ENCODE assay signal across 1 cellular context in the genomic region with DNA sequence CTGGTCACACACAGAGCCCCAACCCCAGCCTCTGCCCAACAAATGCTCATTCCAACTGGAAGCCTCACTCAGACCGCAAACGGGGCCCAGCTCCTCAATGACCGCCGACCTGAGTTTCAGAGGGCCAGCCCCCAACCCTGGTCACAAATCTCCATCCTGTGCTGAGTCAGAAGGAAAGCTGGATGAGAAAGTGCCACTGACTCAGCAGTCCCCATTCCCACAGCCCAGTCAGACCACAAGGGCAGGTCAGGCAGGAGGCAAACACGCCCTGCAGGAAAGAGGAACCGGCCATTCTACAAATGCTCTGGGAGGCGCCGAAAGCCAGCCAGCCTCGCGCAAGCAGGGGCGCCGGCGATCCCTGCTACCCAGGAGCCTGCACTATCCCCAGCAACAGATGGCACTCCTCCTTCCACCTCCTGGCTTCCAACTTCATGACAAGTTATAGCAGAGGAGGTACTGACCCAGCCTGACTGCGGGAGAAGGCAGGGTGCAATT.
TF ChIP-seq lines count a peak whose summit lies in the region.

No MANE protein-coding gene starts in this region.

TF ChIP-seq in SK-N-SH treated with all-trans-retinoic acid at 6 μM for 48 hours, 23 proteins besides CTCF, POLR2A, EP300 and RAD21 (continued from another document):
- TF ChIP-seq, protein P1, sequence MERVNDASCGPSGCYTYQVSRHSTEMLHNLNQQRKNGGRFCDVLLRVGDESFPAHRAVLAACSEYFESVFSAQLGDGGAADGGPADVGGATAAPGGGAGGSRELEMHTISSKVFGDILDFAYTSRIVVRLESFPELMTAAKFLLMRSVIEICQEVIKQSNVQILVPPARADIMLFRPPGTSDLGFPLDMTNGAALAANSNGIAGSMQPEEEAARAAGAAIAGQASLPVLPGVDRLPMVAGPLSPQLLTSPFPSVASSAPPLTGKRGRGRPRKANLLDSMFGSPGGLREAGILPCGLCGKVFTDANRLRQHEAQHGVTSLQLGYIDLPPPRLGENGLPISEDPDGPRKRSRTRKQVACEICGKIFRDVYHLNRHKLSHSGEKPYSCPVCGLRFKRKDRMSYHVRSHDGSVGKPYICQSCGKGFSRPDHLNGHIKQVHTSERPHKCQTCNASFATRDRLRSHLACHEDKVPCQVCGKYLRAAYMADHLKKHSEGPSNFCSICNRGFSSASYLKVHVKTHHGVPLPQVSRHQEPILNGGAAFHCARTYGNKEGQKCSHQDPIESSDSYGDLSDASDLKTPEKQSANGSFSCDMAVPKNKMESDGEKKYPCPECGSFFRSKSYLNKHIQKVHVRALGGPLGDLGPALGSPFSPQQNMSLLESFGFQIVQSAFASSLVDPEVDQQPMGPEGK (CRISPR knock-in tag; IDR thresholded peaks at IDR 0.05; ENCODE audit: borderline replicate concordance): no peak
- TF ChIP-seq ZNF70 (CRISPR knock-in tag; IDR thresholded peaks at IDR 0.05) (no peak), ARNTL (CRISPR knock-in tag; IDR thresholded peaks at IDR 0.05; ENCODE audit: borderline replicate concordance, low read depth) (no peak), ISL1 (CRISPR knock-in tag; IDR thresholded peaks at IDR 0.05) (no peak), TOX (CRISPR knock-in tag; IDR thresholded peaks at IDR 0.05; ENCODE audit: borderline replicate concordance) (no peak), OSR1 (CRISPR knock-in tag; IDR thresholded peaks at IDR 0.05) (no peak)
